In the genomic region with DNA sequence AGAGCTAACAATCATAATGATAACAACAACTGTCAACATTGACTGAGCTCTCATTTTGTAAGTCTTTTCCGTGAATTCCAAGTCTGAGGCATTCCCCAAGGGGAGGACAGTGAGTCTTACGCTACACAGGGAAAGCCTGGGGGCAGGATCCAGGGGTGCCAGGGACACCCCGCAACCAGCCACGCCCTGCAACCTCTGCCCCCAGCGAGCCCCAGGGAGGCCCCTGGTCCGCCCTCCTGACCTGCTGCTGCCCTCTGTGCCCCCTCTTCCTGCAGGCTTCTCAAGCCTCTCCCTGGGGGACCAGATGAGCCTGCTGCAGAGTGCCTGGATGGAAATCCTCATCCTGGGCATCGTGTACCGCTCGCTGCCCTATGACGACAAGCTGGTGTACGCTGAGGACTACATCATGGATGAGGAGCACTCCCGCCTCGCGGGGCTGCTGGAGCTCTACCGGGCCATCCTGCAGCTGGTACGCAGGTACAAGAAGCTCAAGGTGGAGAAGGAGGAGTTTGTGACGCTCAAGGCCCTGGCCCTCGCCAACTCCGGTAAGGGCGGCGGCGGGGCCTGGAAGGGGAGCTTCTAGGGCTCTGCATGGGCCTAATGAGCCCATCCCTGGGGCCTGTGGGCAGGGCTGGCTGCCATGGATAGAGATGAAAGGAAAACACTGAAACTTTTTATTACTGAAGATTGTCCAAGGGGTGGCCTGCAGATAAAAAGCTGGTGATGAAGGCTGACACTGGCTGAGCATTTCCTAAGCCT, we compare ENCODE assay signal across 23 cellular contexts.
"Had no signal": no experiment of that assay in that cellular context is flagged by ENCODE, and none has a peak within 500 bp of the region (broad histone marks: within the 10 kb centered on the region; RNA-seq: fewer than 3 reads in every experiment).

No MANE protein-coding gene starts in this region.

- H3K4me3 Mint-ChIP-seq: immature natural killer cell, memory B cell, mesothelial cell of epicardium, natural killer cell, neural crest cell had no signal

- FAIRE-seq: keratinocyte had no signal

- H3K9me3 ChIP-seq: gastrocnemius medialis, left lung, lower lobe of right lung, ovary, right atrium auricular region, sigmoid colon, stomach, thoracic aorta, transverse colon had no signal

- H3K4me1 Mint-ChIP-seq: immature natural killer cell, memory B cell, natural killer cell had no signal

- H3K27ac ChIP-seq: coronary artery, gastrocnemius medialis, left lung, lower lobe of right lung, ovary, right atrium auricular region, sigmoid colon, skin epidermis, stomach, thoracic aorta, transverse colon had no signal

- DNase-seq: effector CD8-positive, alpha-beta T cell; gastrocnemius medialis; immature natural killer cell; left lung; lower lobe of right lung; natural killer cell; nucleus accumbens; ovary; sigmoid colon; stimulated activated CD4-positive, alpha-beta T cell treated with anti-CD3 and anti-CD28 coated beads, Interleukin-2, amount 100 ng/mL, for 24 hours; stimulated activated CD4-positive, alpha-beta T cell treated with anti-CD3 and anti-CD28 coated beads, Interleukin-4, amount 100 ng/mL, for 4 hours; stimulated activated naive CD4-positive, alpha-beta T cell; stomach; substantia nigra; transverse colon had no signal

- H3K9me3 Mint-ChIP-seq: immature natural killer cell, memory B cell, mesothelial cell of epicardium, natural killer cell, neural crest cell had no signal

- H3K36me3 ChIP-seq: gastrocnemius medialis, left lung, lower lobe of right lung, ovary, right atrium auricular region, sigmoid colon, stomach, thoracic aorta, transverse colon had no signal

- H3K27me3 ChIP-seq: gastrocnemius medialis, left lung, ovary, right atrium auricular region, sigmoid colon, transverse colon had no signal

- H3K27ac Mint-ChIP-seq: immature natural killer cell, memory B cell, mesothelial cell of epicardium, natural killer cell had no signal

- H3K4me1 ChIP-seq: left lung, lower lobe of right lung, right atrium auricular region, sigmoid colon, stomach, transverse colon had no signal

- H3K4me3 ChIP-seq: coronary artery, gastrocnemius medialis, left lung, lower lobe of right lung, ovary, right atrium auricular region, sigmoid colon, skin epidermis, stomach, thoracic aorta, transverse colon had no signal

- ATAC-seq: gastrocnemius medialis, left lung, lower lobe of right lung, natural killer cell had no signal

- H3K36me3 Mint-ChIP-seq: immature natural killer cell, memory B cell, mesothelial cell of epicardium, natural killer cell had no signal
